16 cellular contexts compared by ENCODE assay signal in the genomic region with DNA sequence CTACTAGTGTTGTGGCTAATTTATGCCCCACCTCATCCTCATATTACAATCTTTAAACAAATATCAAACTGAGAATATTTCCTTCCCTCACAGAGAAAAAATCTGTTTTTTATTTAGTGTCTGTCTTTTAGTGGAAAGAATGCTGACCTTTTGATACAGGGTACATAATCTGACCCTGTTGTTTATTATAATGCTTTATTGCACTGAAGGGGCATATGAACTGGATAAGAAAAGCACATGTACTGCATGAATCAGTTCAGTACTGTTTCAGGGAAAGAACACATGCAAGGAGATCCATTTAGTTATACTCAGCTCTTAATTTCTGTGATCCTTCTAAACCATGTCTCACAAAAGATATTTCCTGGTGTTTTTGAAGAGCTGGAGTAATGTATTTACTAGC. TPM values are rescaled to one million over a fixed set of nuclear protein-coding genes. Genes with fewer than 3 reads are reported as not detected.
DNase-seq lines count a peak whose midpoint lies in the region; ATAC-seq, FAIRE-seq and TF ChIP-seq lines count a peak whose summit lies in the region.
"Had no signal": no experiment of that assay in that cellular context is flagged by ENCODE, and none has a peak within 500 bp of the region (broad histone marks: within the 10 kb centered on the region; RNA-seq: fewer than 3 reads in every experiment).

No MANE protein-coding gene starts in this region.

- DNase-seq in HepG2 (ENCODE audit: low spot score) = no peak
- DNase-seq in fibroblast of gingiva (ENCODE audit: low read depth) = peak; percentile 47
- no peak for DNase-seq in right lobe of liver
- DNase-seq in small intestine = peak; percentile 6
- no peak for DNase-seq in stimulated activated CD4-positive, alpha-beta T cell treated with anti-CD3 and anti-CD28 coated beads, Interleukin-2, amount 100 ng/mL, for 24 hours
- DNase-seq: CD4-positive, alpha-beta memory T cell; DMS153; DMS79; GDM1; H9 had no signal

- H3K27me3 ChIP-seq in liver (ENCODE audit: control insufficient read depth in 4 of 4, insufficient read depth in 4 of 4, low read length in 3 of 4) = no peaks in the 10 kb centered on the region
- H3K27me3 ChIP-seq in HepG2 (ENCODE audit: control insufficient read depth in 1 of 2, insufficient read depth in 2 of 2, low read length in 2 of 2) = no peaks in the 10 kb centered on the region
- no peaks in the 10 kb centered on the region for H3K27me3 ChIP-seq in right lobe of liver
- no peaks in the 10 kb centered on the region for H3K27me3 ChIP-seq in small intestine (ENCODE audit: control insufficient read depth in 2 of 2, insufficient read depth in 2 of 2, low read length in 2 of 2)
- H3K27me3 ChIP-seq: BLaER1 had no signal

- TF ChIP-seq RAD21 in liver (IDR thresholded peaks at IDR 0.05) (no peak), HepG2 (CRISPR knock-in tag; IDR thresholded peaks at IDR 0.05) (no peak)

- peaks cover 0 to 13% (median under 1%) of the 10 kb centered on the region in 4 donors for H3K4me1 ChIP-seq in liver (ENCODE audit: control insufficient read depth in 4 of 4, insufficient read depth in 4 of 4, low read length in 3 of 4)
- no peaks in the 10 kb centered on the region for H3K4me1 ChIP-seq in HepG2 (ENCODE audit: insufficient read depth, low read length)
- H3K4me1 ChIP-seq in right lobe of liver = peaks cover 0 to 15% (median 0%) of the 10 kb centered on the region in 4 donors
- H3K4me1 ChIP-seq in small intestine (ENCODE audit: control insufficient read depth in 2 of 2, insufficient read depth in 1 of 2, low read depth in 1 of 2, low read length in 1 of 2) = no peaks in the 10 kb centered on the region

- no peak overlapping the region for H3K4me3 ChIP-seq in liver (ENCODE audit: low read depth in 1 of 3, low read length in 3 of 3)
- H3K4me3 ChIP-seq in HepG2 (replicated peaks in 1 of 3; ENCODE audit: insufficient read depth in 1 of 3, low read depth in 2 of 3, low read length in 3 of 3) = no peak overlapping the region
- no peak overlapping the region for H3K4me3 ChIP-seq in right lobe of liver
- H3K4me3 ChIP-seq in small intestine (ENCODE audit: low read depth in 1 of 2, low read length in 2 of 2) = no peak overlapping the region
- H3K4me3 ChIP-seq: BLaER1 had no signal

- CTCF ChIA-PET in HepG2 (lab: Yijun Ruan, JAX; ENCODE audit: low intra/inter-chr PET ratio, low total read pairs) = no interaction called here

- no peak for ATAC-seq in HepG2
- ATAC-seq in right lobe of liver = peak; percentile 35 to 53 (median 48)
- ATAC-seq in GM18520 (IDR thresholded peaks at IDR 0.05; ENCODE audit: unreplicated experiment) = no peak
- no peak for ATAC-seq in activated CD4-positive, CD25-positive, alpha-beta regulatory T cell treated with anti-CD3 and anti-CD28 coated beads, Interleukin-2, amount 50 U/mL, for 24 hours

- no peak overlapping the region for H3K4me2 ChIP-seq in HepG2 (ENCODE audit: low read depth, low read length)
- H3K4me2 ChIP-seq: BLaER1 had no signal

- TF ChIP-seq EP300 in HepG2 (IDR thresholded peaks at IDR 0.05; ENCODE audit: low read depth in 2 of 2, low read length in 2 of 2) = no peak
- no peak for TF ChIP-seq EP300 in HepG2 (CRISPR knock-in tag; IDR thresholded peaks at IDR 0.05; ENCODE audit: borderline replicate concordance)

- no peaks in the 10 kb centered on the region for H4K20me1 ChIP-seq in HepG2 (ENCODE audit: insufficient read depth, low read length)
- H4K20me1 ChIP-seq: BLaER1 had no signal

- no peak for TF ChIP-seq CTCF in liver (IDR thresholded peaks at IDR 0.05; ENCODE audit: low read depth, low read length, missing input control)
- no peak for TF ChIP-seq CTCF in HepG2 (CRISPR knock-in tag; IDR thresholded peaks at IDR 0.05)
- no peak for TF ChIP-seq CTCF in right lobe of liver (IDR thresholded peaks at IDR 0.05)

- POLR2A ChIA-PET in HepG2 (lab: Yijun Ruan, JAX) = no interaction called here

- intact Hi-C loops in HepG2 (cut with micrococcal nuclease; ENCODE audit: unreplicated experiment) = no loop called here
- intact Hi-C loops in right lobe of liver (cut with DNase I) = no loop called here

- H3K36me3 ChIP-seq in liver (ENCODE audit: control insufficient read depth in 4 of 4, insufficient read depth in 3 of 4, low read depth in 1 of 4, low read length in 3 of 4) (peaks cover 0 to 2% (median 0%) of the 10 kb centered on the region in 4 donors), HepG2 (replicated peaks in 1 of 2; ENCODE audit: control insufficient read depth in 1 of 2, insufficient read depth in 2 of 2, low read length in 2 of 2) (no peaks in the 10 kb centered on the region), right lobe of liver (no peaks in the 10 kb centered on the region), small intestine (ENCODE audit: control insufficient read depth in 2 of 2, insufficient read depth in 2 of 2, low read length in 2 of 2) (no peaks in the 10 kb centered on the region)
- H3K36me3 ChIP-seq: BLaER1 had no signal

- H3K27ac ChIP-seq in liver (ENCODE audit: low read depth in 1 of 2, low read length in 2 of 2) (no peak overlapping the region), HepG2 (ENCODE audit: extremely low read length, insufficient read depth, low read length) (no peak overlapping the region), right lobe of liver (no peak overlapping the region), small intestine (ENCODE audit: low read depth in 1 of 2, low read length in 1 of 2) (no peak overlapping the region)
- H3K27ac ChIP-seq: BLaER1, HL-60 had no signal

- no peak for FAIRE-seq in HepG2 (lab: Jason Lieb, UNC)
- no peak for FAIRE-seq in small intestine (lab: Jason Lieb, UNC)
- FAIRE-seq: H1 had no signal

- H3K9ac ChIP-seq in liver (ENCODE audit: low read depth in 1 of 2, low read length in 2 of 2) (no peak overlapping the region), HepG2 (ENCODE audit: insufficient read depth, low read depth, low read length) (no peak overlapping the region)
- H3K9ac ChIP-seq: BLaER1 had no signal

- no peaks in the 10 kb centered on the region for H3K9me3 ChIP-seq in liver (ENCODE audit: control insufficient read depth in 4 of 4, low read length in 3 of 4)
- no peaks in the 10 kb centered on the region for H3K9me3 ChIP-seq in HepG2 (ENCODE audit: low read length)
- H3K9me3 ChIP-seq in right lobe of liver = no peaks in the 10 kb centered on the region
- H3K9me3 ChIP-seq in small intestine (ENCODE audit: control insufficient read depth, low read depth) = no peaks in the 10 kb centered on the region

- no TSS peak for BruUV-seq in HepG2 (replicated peaks; lab: Mats Ljungman, UMichigan)

- no peak overlapping the region for H2AFZ ChIP-seq in HepG2 (ENCODE audit: low read length)

- TF ChIP-seq POLR2A in HepG2 (IDR thresholded peaks at IDR 0.05; ENCODE audit: insufficient read depth in 1 of 2, low read depth in 2 of 2, low read length in 2 of 2) (no peak), right lobe of liver (IDR thresholded peaks at IDR 0.05) (no peak)

- H3K79me2 ChIP-seq in HepG2 (ENCODE audit: insufficient read depth, low read length) = no peaks in the 10 kb centered on the region

- in situ Hi-C loops in HepG2 (cut with HindIII; ENCODE audit: extremely low pct_ligation_motif_present, low pct_unique_long_range_greater_than_20kb) = no loop called here

TF ChIP-seq in liver, 16 proteins besides CTCF, POLR2A, EP300 and RAD21 (continues in another document):
- TF ChIP-seq, protein P1, sequence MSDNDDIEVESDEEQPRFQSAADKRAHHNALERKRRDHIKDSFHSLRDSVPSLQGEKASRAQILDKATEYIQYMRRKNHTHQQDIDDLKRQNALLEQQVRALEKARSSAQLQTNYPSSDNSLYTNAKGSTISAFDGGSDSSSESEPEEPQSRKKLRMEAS (IDR thresholded peaks at IDR 0.05) = no peak
- peak; percentile 41 for TF ChIP-seq SP1 (IDR thresholded peaks at IDR 0.05)
- TF ChIP-seq, protein P2, sequence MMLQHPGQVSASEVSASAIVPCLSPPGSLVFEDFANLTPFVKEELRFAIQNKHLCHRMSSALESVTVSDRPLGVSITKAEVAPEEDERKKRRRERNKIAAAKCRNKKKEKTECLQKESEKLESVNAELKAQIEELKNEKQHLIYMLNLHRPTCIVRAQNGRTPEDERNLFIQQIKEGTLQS (IDR thresholded peaks at IDR 0.05) = no peak

TF ChIP-seq in HepG2, 621 proteins besides CTCF, POLR2A, EP300 and RAD21 (continues in another document):
- no peak for TF ChIP-seq RFXAP (CRISPR knock-in tag; IDR thresholded peaks at IDR 0.05; ENCODE audit: borderline replicate concordance)

RNA-seq across cellular contexts. Expression of a gene that starts 15.5 kb away (rescaled TPM):
- total RNA-seq in liver = 10 to 100 TPM in 1 of 2 donors, 1 to 10 TPM in 1; 9.5 to 13.4 TPM
- 10 to 100 TPM; 13.4 to 20.7 TPM for polyA plus RNA-seq in liver
- total RNA-seq in HepG2 (2016; rRNA removed; fragmentation: Illumina TruSeq; extraction: Trizol) = 6.1 and 9.5 TPM in 2 replicates
- total RNA-seq in HepG2 (2016; cell fraction: cytosol; rRNA removed; fragmentation: Illumina TruSeq; extraction: Trizol; ENCODE audit: low read depth) = 1.5 and 1.8 TPM in 2 replicates
- 6.1 and 10.9 TPM in 2 replicates for total RNA-seq in HepG2 (2016; cell fraction: insoluble cytoplasmic fraction; rRNA removed; fragmentation: Illumina TruSeq; extraction: Trizol)
- total RNA-seq in HepG2 (2016; cell fraction: membrane; rRNA removed; fragmentation: Illumina TruSeq; extraction: Trizol) = 4.0 and 4.4 TPM in 2 replicates
- total RNA-seq in HepG2 (2016; cell fraction: nucleus; rRNA removed; fragmentation: Illumina TruSeq; extraction: Trizol) = 3.2 and 3.4 TPM in 2 replicates
- polyA plus RNA-seq in HepG2 (2011; rRNA removed) = 5.4 TPM in 2 replicates
- 2.0 and 3.9 TPM in 2 replicates for polyA plus RNA-seq in HepG2 (2011; cell fraction: cytosol; rRNA removed)
- polyA plus RNA-seq in HepG2 (2011; cell fraction: nucleus; rRNA removed) = 0.90 and 2.0 TPM in 2 replicates
- polyA plus RNA-seq in HepG2 (2012) = 7.0 and 9.2 TPM in 2 replicates
- polyA plus RNA-seq in HepG2 (2016; cell fraction: cytosol; fragmentation: Illumina TruSeq; extraction: Trizol; ENCODE audit: low read depth) = 1.6 and 2.3 TPM in 2 replicates
- 14.0 and 14.5 TPM in 2 replicates for polyA plus RNA-seq in HepG2 (2016; cell fraction: insoluble cytoplasmic fraction; fragmentation: Illumina TruSeq; extraction: Trizol; ENCODE audit: low read depth)
- polyA plus RNA-seq in HepG2 (2016; cell fraction: membrane; fragmentation: Illumina TruSeq; extraction: Trizol; ENCODE audit: low read depth) = 4.6 TPM in 2 replicates
- polyA plus RNA-seq in HepG2 (2016; cell fraction: nucleus; fragmentation: Illumina TruSeq; extraction: Trizol; ENCODE audit: insufficient read depth, low read depth) = 6.3 and 6.6 TPM in 2 replicates
- polyA minus RNA-seq in HepG2 (2011; rRNA and poly(A)+ RNA removed; ENCODE audit: low replicate concordance) = 1.7 and 12.3 TPM in 2 replicates
- polyA minus RNA-seq in HepG2 (2011; cell fraction: cytosol; rRNA and poly(A)+ RNA removed) = 2.4 and 3.0 TPM in 2 replicates
- polyA minus RNA-seq in HepG2 (2011; cell fraction: nucleus; rRNA and poly(A)+ RNA removed) = 3.0 and 4.5 TPM in 2 replicates
- 10 to 100 TPM; 13.1 to 24.4 (median 17.7) TPM for total RNA-seq in right lobe of liver
- polyA plus RNA-seq in small intestine = 10 to 100 TPM in 2 of 3 donors, 1 to 10 TPM in 1; 9.2 to 17.1 (median 12.1) TPM

Comparison
In these comparisons a context has a peak if more than half of its experiments do, and no peak if none do; other contexts are left out.
1. ATAC-seq: peak in right lobe of liver (4 of 4); none in HepG2 (single experiment), GM18520 (single experiment) and activated CD4-positive, CD25-positive, alpha-beta regulatory T cell treated with anti-CD3 and anti-CD28 coated beads, Interleukin-2, amount 50 U/mL, for 24 hours (0 of 2).
2. DNase-seq: peak in fibroblast of gingiva (single experiment) and small intestine (single experiment); none in HepG2 (single experiment), right lobe of liver (0 of 3) and stimulated activated CD4-positive, alpha-beta T cell treated with anti-CD3 and anti-CD28 coated beads, Interleukin-2, amount 100 ng/mL, for 24 hours (0 of 2).